Comparison of ENCODE assay signal across 12 cellular contexts in genomic region chr19:2064395-2064787, GRCh38. TPM values are rescaled to one million over a fixed set of nuclear protein-coding genes. Genes with fewer than 3 reads are reported as not detected.
DNase-seq lines count a peak whose midpoint lies in the region; ATAC-seq and TF ChIP-seq lines count a peak whose summit lies in the region.
"Had no signal": no experiment of that assay in that cellular context is flagged by ENCODE, and none has a peak within 500 bp of the region (broad histone marks: within the 10 kb centered on the region; RNA-seq: fewer than 3 reads in every experiment).

No MANE protein-coding gene starts in this region.

- no peak for TF ChIP-seq EP300 in transverse colon (IDR thresholded peaks at IDR 0.05; ENCODE audit: low read depth)

- H3K27me3 ChIP-seq in esophagus (ENCODE audit: control insufficient read depth in 1 of 2, insufficient read depth in 2 of 2, low read length in 2 of 2) (no peaks in the 10 kb centered on the region), transverse colon (no peaks in the 10 kb centered on the region), Caco-2 (replicated peaks; ENCODE audit: control insufficient read depth, insufficient read depth, low read length) (no peaks in the 10 kb centered on the region)
- H3K27me3 ChIP-seq: MG63 had no signal

- H3K27ac ChIP-seq in esophagus (ENCODE audit: low read depth in 2 of 2, low read length in 1 of 2) (peak overlapping the region; percentile 48 to 52), transverse colon (peak overlapping the region; percentile 77 to 85 (median 82))

- H3K4me1 ChIP-seq in esophagus (ENCODE audit: control insufficient read depth in 2 of 2, insufficient read depth in 2 of 2, low read length in 1 of 2) (peaks cover 5 to 17% of the 10 kb centered on the region in 2 donors), transverse colon (peaks cover 21 to 75% (median 46%) of the 10 kb centered on the region in 4 donors), Caco-2 (peaks cover 22% of the 10 kb centered on the region)

- in situ Hi-C loops in transverse colon (cut with MboI; ENCODE audit: low pct_ligation_motif_present in 1 of 4, low pct_unique_long_range_greater_than_20kb in 1 of 4, low sequenced_read_pairs in 3 of 4), result no loop called here

- no peaks in the 10 kb centered on the region for H3K36me3 Mint-ChIP-seq in activated CD8-positive, alpha-beta memory T cell treated with anti-CD3 and anti-CD28 coated beads, Interleukin-2, amount 10 ng/mL, durations not matched to agents 7 days and 5 days
- H3K36me3 Mint-ChIP-seq in nephron progenitor cell (ENCODE audit: low read depth), result no peaks in the 10 kb centered on the region
- H3K36me3 Mint-ChIP-seq in Caco-2 (ENCODE audit: insufficient read depth, unreplicated experiment), result peaks cover 18% of the 10 kb centered on the region

- TF ChIP-seq POLR2A in transverse colon (IDR thresholded peaks at IDR 0.05), result no peak

- H3K4me3 Mint-ChIP-seq in activated CD8-positive, alpha-beta memory T cell treated with anti-CD3 and anti-CD28 coated beads, Interleukin-2, amount 10 ng/mL, durations not matched to agents 7 days and 5 days, result no peak overlapping the region
- H3K4me3 Mint-ChIP-seq in nephron progenitor cell (no peak overlapping the region), Caco-2 (ENCODE audit: unreplicated experiment) (no peak overlapping the region)

- H3K4me3 ChIP-seq in esophagus (ENCODE audit: low read depth in 1 of 2, low read length in 2 of 2), result no peak overlapping the region
- H3K4me3 ChIP-seq in transverse colon, result no peak overlapping the region
- no peak overlapping the region for H3K4me3 ChIP-seq in Caco-2 (ENCODE audit: low read depth, low read length)
- H3K4me3 ChIP-seq: GM12878, MG63 had no signal

- H3K9me3 ChIP-seq in esophagus (ENCODE audit: control insufficient read depth in 2 of 2, insufficient read depth in 1 of 2, low read depth in 1 of 2, low read length in 1 of 2) (no peaks in the 10 kb centered on the region), transverse colon (no peaks in the 10 kb centered on the region), Caco-2 (no peaks in the 10 kb centered on the region)
- H3K9me3 ChIP-seq: MG63 had no signal

- H3K27ac Mint-ChIP-seq in activated CD8-positive, alpha-beta memory T cell treated with anti-CD3 and anti-CD28 coated beads, Interleukin-2, amount 10 ng/mL, durations not matched to agents 7 days and 5 days, result no peak overlapping the region
- peak overlapping the region; percentile 89 for H3K27ac Mint-ChIP-seq in nephron progenitor cell
- no peak overlapping the region for H3K27ac Mint-ChIP-seq in Caco-2 (ENCODE audit: unreplicated experiment)

- TF ChIP-seq CTCF in nephron progenitor cell (IDR thresholded peaks at IDR 0.05) (no peak), transverse colon (IDR thresholded peaks at IDR 0.05) (no peak), Caco-2 (IDR thresholded peaks at IDR 0.05; ENCODE audit: insufficient read depth in 1 of 2, low read depth in 1 of 2, low read length in 1 of 2, severe bottlenecking in 1 of 2, unreplicated experiment in 1 of 2) (no peak)

- CTCF ChIA-PET in activated CD8-positive, alpha-beta memory T cell treated with anti-CD3 and anti-CD28 coated beads, Interleukin-2, amount 10 ng/mL, durations not matched to agents 7 days and 5 days (lab: Charles Lee), result no interaction called here
- CTCF ChIA-PET in Caco-2 (lab: Charles Lee), result no interaction called here

- POLR2A ChIA-PET in Caco-2 (lab: Charles Lee), result no interaction called here

- WGBS in esophagus, 2 donors, result 66 to 67% methylated on average over 12 to 13 of the region's 13 CpGs
- 40 to 77% methylated on average over 1 to 13 of the region's 13 CpGs for WGBS in transverse colon (ENCODE audit: low coverage in 1 of 2), 2 donors

- peak; percentile 49 for DNase-seq in activated CD8-positive, alpha-beta memory T cell treated with anti-CD3 and anti-CD28 coated beads, Interleukin-2, amount 50 U/mL, for 48 hours
- DNase-seq in activated CD8-positive, alpha-beta memory T cell treated with anti-CD3 and anti-CD28 coated beads, Interleukin-2, amount 10 ng/mL, durations not matched to agents 7 days and 5 days, result no peak
- DNase-seq in nephron progenitor cell (no peak), transverse colon (no peak), Caco-2 (no peak), HT-29 (ENCODE audit: low spot score) (no peak), cerebellar nuclear complex (lab: John Stamatoyannopoulos, UW) (no peak)
- DNase-seq: activated CD8-positive, alpha-beta memory T cell treated with anti-CD3 and anti-CD28 coated beads, Interleukin-2, amount 50 U/mL, for 4 hours; DMS153; MG63 had no signal

- H3K36me3 ChIP-seq in esophagus (ENCODE audit: control insufficient read depth in 2 of 2, insufficient read depth in 2 of 2, low read length in 1 of 2) (no peaks in the 10 kb centered on the region), transverse colon (no peaks in the 10 kb centered on the region), Caco-2 (ENCODE audit: control insufficient read depth, insufficient read depth, low read length) (no peaks in the 10 kb centered on the region)
- H3K36me3 ChIP-seq: MG63 had no signal

- intact Hi-C loops in transverse colon (cut with DNase I; ENCODE audit: low total_unique reads) (no loop called here), Caco-2 (cut with micrococcal nuclease; ENCODE audit: unreplicated experiment) (loop anchor here (5.0 kb wide), 1 partner anchor 33 kb away; the partner anchor contains the start of genes IZUMO4 and MOB3A)

- ATAC-seq in activated CD8-positive, alpha-beta memory T cell treated with anti-CD3 and anti-CD28 coated beads, Interleukin-2, amount 10 ng/mL, durations not matched to agents 7 days and 5 days, result no peak
- ATAC-seq: GM12878 had no signal

- no peaks in the 10 kb centered on the region for H3K27me3 Mint-ChIP-seq in activated CD8-positive, alpha-beta memory T cell treated with anti-CD3 and anti-CD28 coated beads, Interleukin-2, amount 10 ng/mL, durations not matched to agents 7 days and 5 days
- H3K27me3 Mint-ChIP-seq in nephron progenitor cell (ENCODE audit: low read depth, poor library complexity) (no peaks in the 10 kb centered on the region), Caco-2 (ENCODE audit: insufficient read depth, unreplicated experiment) (no peaks in the 10 kb centered on the region)

- BruUV-seq in Caco-2 (replicated peaks; lab: Mats Ljungman, UMichigan), result no TSS peak

- no peaks in the 10 kb centered on the region for H3K9me3 Mint-ChIP-seq in activated CD8-positive, alpha-beta memory T cell treated with anti-CD3 and anti-CD28 coated beads, Interleukin-2, amount 10 ng/mL, durations not matched to agents 7 days and 5 days (ENCODE audit: low read depth)
- H3K9me3 Mint-ChIP-seq in nephron progenitor cell (no peaks in the 10 kb centered on the region), Caco-2 (ENCODE audit: unreplicated experiment) (no peaks in the 10 kb centered on the region)

- H3K4me1 Mint-ChIP-seq in activated CD8-positive, alpha-beta memory T cell treated with anti-CD3 and anti-CD28 coated beads, Interleukin-2, amount 10 ng/mL, durations not matched to agents 7 days and 5 days, result peaks cover 16% of the 10 kb centered on the region
- peaks cover 40% of the 10 kb centered on the region for H3K4me1 Mint-ChIP-seq in nephron progenitor cell
- H3K4me1 Mint-ChIP-seq in Caco-2 (ENCODE audit: low read depth, unreplicated experiment), result no peaks in the 10 kb centered on the region

RNA-seq across cellular contexts. Expression of gene MKNK2, which starts 13.3 kb away (rescaled TPM):
- 100 to 1,000 TPM; 196 to 201 TPM for total RNA-seq in activated CD8-positive, alpha-beta memory T cell treated with anti-CD3 and anti-CD28 coated beads, Interleukin-2, amount 10 ng/mL, durations not matched to agents 7 days and 5 days
- 100 to 1,000 TPM; 167 to 244 TPM for polyA plus RNA-seq in esophagus
- total RNA-seq in transverse colon, result 100 to 1,000 TPM; 189 to 279 (median 236) TPM
- total RNA-seq in Caco-2 (2022), result 136 and 162 TPM in 2 replicates
- total RNA-seq in HT-29 (2014; rRNA removed; shearing (Covaris generic)), result 212 and 223 TPM in 2 replicates

RNA-seq across cellular contexts. Expression of gene MOB3A, which starts 31.7 kb away (rescaled TPM):
- 100 to 1,000 TPM; 200 to 202 TPM for total RNA-seq in activated CD8-positive, alpha-beta memory T cell treated with anti-CD3 and anti-CD28 coated beads, Interleukin-2, amount 10 ng/mL, durations not matched to agents 7 days and 5 days
- 10 to 100 TPM; 11.0 to 12.4 TPM for polyA plus RNA-seq in esophagus
- total RNA-seq in transverse colon (10 to 100 TPM; 18.7 to 74.2 (median 46.1) TPM), Caco-2 (2022) (10.8 and 11.7 TPM in 2 replicates)
- 7.7 and 9.2 TPM in 2 replicates for total RNA-seq in HT-29 (2014; rRNA removed; shearing (Covaris generic))

RNA-seq across cellular contexts. Expression of gene IZUMO4, which starts 32.3 kb away (rescaled TPM):
- total RNA-seq in activated CD8-positive, alpha-beta memory T cell treated with anti-CD3 and anti-CD28 coated beads, Interleukin-2, amount 10 ng/mL, durations not matched to agents 7 days and 5 days, result 10 to 100 TPM in 1 of 2 experiments, 1 to 10 TPM in 1; 7.2 to 10.1 TPM
- polyA plus RNA-seq in esophagus, result 10 to 100 TPM in 1 of 2 donors, 1 to 10 TPM in 1; 6.4 to 16.0 TPM
- total RNA-seq in transverse colon (1 to 10 TPM in 2 of 4 donors, not detected in 2; 2.3 to 5.4 TPM), Caco-2 (2022) (1.1 and 1.6 TPM in 2 replicates)
- total RNA-seq in HT-29 (2014; rRNA removed; shearing (Covaris generic)), result 2.7 and 5.3 TPM in 2 replicates

RNA-seq across cellular contexts. Expression of gene BTBD2, which starts 48.9 kb away (rescaled TPM):
- 10 to 100 TPM; 37.4 to 52.7 TPM for total RNA-seq in activated CD8-positive, alpha-beta memory T cell treated with anti-CD3 and anti-CD28 coated beads, Interleukin-2, amount 10 ng/mL, durations not matched to agents 7 days and 5 days
- 10 to 100 TPM; 40.0 to 48.9 TPM for polyA plus RNA-seq in esophagus
- total RNA-seq in transverse colon (10 to 100 TPM; 66.7 to 88.6 (median 84.4) TPM), Caco-2 (2022) (47.0 and 52.2 TPM in 2 replicates)
- 43.3 and 56.4 TPM in 2 replicates for total RNA-seq in HT-29 (2014; rRNA removed; shearing (Covaris generic))
